In the genomic region with DNA sequence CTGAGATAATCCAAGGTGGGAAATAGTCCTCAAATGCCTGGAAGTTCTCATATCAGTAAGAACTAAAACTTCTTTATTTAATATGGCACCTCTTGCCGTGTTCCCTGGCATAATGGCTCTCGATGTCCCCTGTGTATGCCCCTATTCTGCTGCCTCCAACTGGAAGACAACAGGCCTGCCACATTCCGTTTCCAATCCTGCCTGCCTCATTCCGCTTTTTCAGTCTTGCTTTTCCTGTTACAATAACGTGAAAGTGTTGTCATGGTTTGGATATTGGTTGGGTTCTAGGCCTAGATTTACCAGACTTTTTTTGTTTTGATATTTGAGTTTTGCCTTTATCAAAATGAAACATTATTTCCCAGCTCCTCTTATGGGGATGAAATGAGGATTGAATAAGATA, we compare ENCODE assay signal across 37 cellular contexts.
"Had no signal": no experiment of that assay in that cellular context is flagged by ENCODE, and none has a peak within 500 bp of the region (broad histone marks: within the 10 kb centered on the region; RNA-seq: fewer than 3 reads in every experiment).

No MANE protein-coding gene starts in this region.

- H3K4me1 ChIP-seq: adrenal gland, body of pancreas had no signal

- H3K4me1 Mint-ChIP-seq: activated CD4-positive, alpha-beta T cell treated with anti-CD3 and anti-CD28 coated beads for 36 hours; activated CD4-positive, alpha-beta T cell treated with anti-CD3 and anti-CD28 coated beads, Interleukin-2, amount 10 ng/mL, durations not matched to agents 24 days and 14 days; activated CD8-positive, alpha-beta memory T cell treated with anti-CD3 and anti-CD28 coated beads, Interleukin-2, amount 10 ng/mL, durations not matched to agents 7 days and 5 days; activated naive CD4-positive, alpha-beta T cell treated with anti-CD3 and anti-CD28 coated beads, Interleukin-2, amount 50 U/mL, for 24 hours; activated naive CD8-positive, alpha-beta T cell treated with anti-CD3 and anti-CD28 coated beads for 36 hours; activated naive CD8-positive, alpha-beta T cell treated with anti-CD3 and anti-CD28 coated beads, Interleukin-2, amount 50 U/mL, for 24 hours had no signal

- DNase-seq: activated CD4-positive, alpha-beta memory T cell treated with anti-CD3 and anti-CD28 coated beads for 36 hours; activated CD4-positive, alpha-beta T cell treated with anti-CD3 and anti-CD28 coated beads for 36 hours; activated CD4-positive, alpha-beta T cell treated with anti-CD3 and anti-CD28 coated beads, Interleukin-2, amount 10 ng/mL, durations not matched to agents 24 days and 14 days; activated CD4-positive, CD25-positive, alpha-beta regulatory T cell; activated CD4-positive, CD25-positive, alpha-beta regulatory T cell treated with anti-CD3 and anti-CD28 coated beads, Interleukin-2, amount 50 U/mL, for 72 hours; activated CD8-positive, alpha-beta memory T cell treated with anti-CD3 and anti-CD28 coated beads, Interleukin-2, amount 10 ng/mL, durations not matched to agents 7 days and 5 days; activated CD8-positive, alpha-beta memory T cell treated with anti-CD3 and anti-CD28 coated beads, Interleukin-2, amount 50 U/mL, for 4 hours; activated CD8-positive, alpha-beta T cell treated with anti-CD3 and anti-CD28 coated beads, Interleukin-2, amount 10 ng/mL, durations not matched to agents 7 days and 5 days; activated effector memory CD4-positive, alpha-beta T cell treated with anti-CD3 and anti-CD28 coated beads, Interleukin-2, amount 50 U/mL, for 16 hours; activated naive CD4-positive, alpha-beta T cell treated with anti-CD3 and anti-CD28 coated beads for 36 hours; activated naive CD8-positive, alpha-beta T cell treated with anti-CD3 and anti-CD28 coated beads for 36 hours; activated naive CD8-positive, alpha-beta T cell treated with anti-CD3 and anti-CD28 coated beads, Interleukin-2, amount 50 U/mL, for 24 hours; activated T-cell treated with anti-CD3 and anti-CD28 coated beads, Interleukin-2, amount 50 U/mL, for 1 hour; activated T-cell treated with anti-CD3 and anti-CD28 coated beads, Interleukin-2, amount 50 U/mL, for 48 hours; adrenal gland; amygdala; aorta; body of pancreas; central memory CD4-positive, alpha-beta T cell; cerebellar nuclear complex; dorsolateral prefrontal cortex; effector memory CD4-positive, alpha-beta T cell; endodermal cell; gastrocnemius medialis; glutamatergic neuron; T-helper 1 cell; T-helper 17 cell; T1000; WERI-Rb-1 had no signal

- H3K27ac ChIP-seq: adrenal gland, body of pancreas, cardiac muscle cell, coronary artery, dorsolateral prefrontal cortex, gastrocnemius medialis, WERI-Rb-1 had no signal

- H3K4me3 ChIP-seq: adrenal gland, body of pancreas, cardiac muscle cell, coronary artery, dorsolateral prefrontal cortex, gastrocnemius medialis had no signal

- H3K27ac Mint-ChIP-seq: activated CD4-positive, alpha-beta memory T cell treated with anti-CD3 and anti-CD28 coated beads for 36 hours; activated CD4-positive, alpha-beta T cell treated with anti-CD3 and anti-CD28 coated beads for 36 hours; activated CD4-positive, alpha-beta T cell treated with anti-CD3 and anti-CD28 coated beads, Interleukin-2, amount 10 ng/mL, durations not matched to agents 24 days and 14 days; activated CD8-positive, alpha-beta memory T cell treated with anti-CD3 and anti-CD28 coated beads, Interleukin-2, amount 10 ng/mL, durations not matched to agents 7 days and 5 days; activated CD8-positive, alpha-beta T cell treated with anti-CD3 and anti-CD28 coated beads, Interleukin-2, amount 10 ng/mL, durations not matched to agents 7 days and 5 days; activated naive CD4-positive, alpha-beta T cell treated with anti-CD3 and anti-CD28 coated beads for 36 hours; activated naive CD4-positive, alpha-beta T cell treated with anti-CD3 and anti-CD28 coated beads, Interleukin-2, amount 50 U/mL, for 24 hours; activated naive CD8-positive, alpha-beta T cell treated with anti-CD3 and anti-CD28 coated beads for 36 hours; activated naive CD8-positive, alpha-beta T cell treated with anti-CD3 and anti-CD28 coated beads, Interleukin-2, amount 50 U/mL, for 24 hours; activated T-helper 1 cell treated with anti-CD3 and anti-CD28 coated beads, Interleukin-12 subunit alpha, Interleukin-12 subunit beta, Interleukin-2, Interleukin-4 antibody, amounts not matched to agents 30 ng/mL and 10 ng/mL and 1 ng/mL, durations not matched to agents 14 hours and 24 hours and 36 hours; activated T-helper 2 cell treated with anti-CD3 and anti-CD28 coated beads, Interferon-gamma antibody, Interleukin-2, Interleukin-4, amounts not matched to agents 10 μg/mL and 5 μg/mL and 100 μg/mL, durations not matched to agents 14 hours and 24 hours and 36 hours; dendritic cell treated with granulocyte-macrophage colony-stimulating factor and Interleukin-4, amounts not matched to agents 40 ng/mL and 50 ng/mL, for 4 days; endodermal cell; T-helper 17 cell; T-helper 2 cell treated with Interferon-gamma antibody and Interleukin-4, amounts not matched to agents 5 μg/mL and 100 μg/mL, for 36 hours had no signal

- H3K27me3 ChIP-seq: adrenal gland, body of pancreas, cardiac muscle cell, dorsolateral prefrontal cortex, foreskin keratinocyte, gastrocnemius medialis had no signal

- H3K36me3 ChIP-seq: adrenal gland, cardiac muscle cell, gastrocnemius medialis, WERI-Rb-1 had no signal

- H3K27me3 Mint-ChIP-seq: activated CD4-positive, alpha-beta memory T cell treated with anti-CD3 and anti-CD28 coated beads for 36 hours; activated CD4-positive, alpha-beta T cell treated with anti-CD3 and anti-CD28 coated beads for 36 hours; activated CD4-positive, alpha-beta T cell treated with anti-CD3 and anti-CD28 coated beads, Interleukin-2, amount 10 ng/mL, durations not matched to agents 24 days and 14 days; activated CD8-positive, alpha-beta memory T cell treated with anti-CD3 and anti-CD28 coated beads, Interleukin-2, amount 10 ng/mL, durations not matched to agents 7 days and 5 days; activated naive CD4-positive, alpha-beta T cell treated with anti-CD3 and anti-CD28 coated beads, Interleukin-2, amount 50 U/mL, for 24 hours; activated naive CD8-positive, alpha-beta T cell treated with anti-CD3 and anti-CD28 coated beads for 36 hours; activated naive CD8-positive, alpha-beta T cell treated with anti-CD3 and anti-CD28 coated beads, Interleukin-2, amount 50 U/mL, for 24 hours; dendritic cell treated with granulocyte-macrophage colony-stimulating factor and Interleukin-4, amounts not matched to agents 40 ng/mL and 50 ng/mL, for 4 days; T-helper 17 cell had no signal

- H3K9me3 ChIP-seq: adrenal gland, body of pancreas, gastrocnemius medialis had no signal

- H3K9me3 Mint-ChIP-seq: activated CD4-positive, alpha-beta memory T cell treated with anti-CD3 and anti-CD28 coated beads for 36 hours; activated CD4-positive, alpha-beta T cell treated with anti-CD3 and anti-CD28 coated beads, Interleukin-2, amount 10 ng/mL, durations not matched to agents 24 days and 14 days; activated naive CD4-positive, alpha-beta T cell treated with anti-CD3 and anti-CD28 coated beads for 36 hours; activated naive CD4-positive, alpha-beta T cell treated with anti-CD3 and anti-CD28 coated beads, Interleukin-2, amount 50 U/mL, for 24 hours; activated naive CD8-positive, alpha-beta T cell treated with anti-CD3 and anti-CD28 coated beads for 36 hours; activated naive CD8-positive, alpha-beta T cell treated with anti-CD3 and anti-CD28 coated beads, Interleukin-2, amount 50 U/mL, for 24 hours; activated T-helper 1 cell treated with anti-CD3 and anti-CD28 coated beads, Interleukin-12 subunit alpha, Interleukin-12 subunit beta, Interleukin-2, Interleukin-4 antibody, amounts not matched to agents 30 ng/mL and 10 ng/mL and 1 ng/mL, durations not matched to agents 14 hours and 24 hours and 36 hours; activated T-helper 2 cell treated with anti-CD3 and anti-CD28 coated beads, Interferon-gamma antibody, Interleukin-2, Interleukin-4, amounts not matched to agents 10 μg/mL and 5 μg/mL and 100 μg/mL, durations not matched to agents 14 hours and 24 hours and 36 hours; dendritic cell treated with granulocyte-macrophage colony-stimulating factor and Interleukin-4, amounts not matched to agents 40 ng/mL and 50 ng/mL, for 4 days; endodermal cell; T-helper 2 cell treated with Interferon-gamma antibody and Interleukin-4, amounts not matched to agents 5 μg/mL and 100 μg/mL, for 36 hours had no signal

- H3K4me3 Mint-ChIP-seq: activated CD4-positive, alpha-beta memory T cell treated with anti-CD3 and anti-CD28 coated beads for 36 hours; activated CD4-positive, alpha-beta T cell treated with anti-CD3 and anti-CD28 coated beads for 36 hours; activated CD4-positive, alpha-beta T cell treated with anti-CD3 and anti-CD28 coated beads, Interleukin-2, amount 10 ng/mL, durations not matched to agents 24 days and 14 days; activated CD8-positive, alpha-beta memory T cell treated with anti-CD3 and anti-CD28 coated beads, Interleukin-2, amount 10 ng/mL, durations not matched to agents 7 days and 5 days; activated CD8-positive, alpha-beta T cell treated with anti-CD3 and anti-CD28 coated beads, Interleukin-2, amount 10 ng/mL, durations not matched to agents 7 days and 5 days; activated naive CD4-positive, alpha-beta T cell treated with anti-CD3 and anti-CD28 coated beads for 36 hours; activated naive CD4-positive, alpha-beta T cell treated with anti-CD3 and anti-CD28 coated beads, Interleukin-2, amount 50 U/mL, for 24 hours; activated naive CD8-positive, alpha-beta T cell treated with anti-CD3 and anti-CD28 coated beads for 36 hours; activated naive CD8-positive, alpha-beta T cell treated with anti-CD3 and anti-CD28 coated beads, Interleukin-2, amount 50 U/mL, for 24 hours; activated T-helper 1 cell treated with anti-CD3 and anti-CD28 coated beads, Interleukin-12 subunit alpha, Interleukin-12 subunit beta, Interleukin-2, Interleukin-4 antibody, amounts not matched to agents 30 ng/mL and 10 ng/mL and 1 ng/mL, durations not matched to agents 14 hours and 24 hours and 36 hours; dendritic cell treated with granulocyte-macrophage colony-stimulating factor and Interleukin-4, amounts not matched to agents 40 ng/mL and 50 ng/mL, for 4 days; endodermal cell; T-helper 17 cell; T-helper 2 cell treated with Interferon-gamma antibody and Interleukin-4, amounts not matched to agents 5 μg/mL and 100 μg/mL, for 36 hours had no signal
